13 cellular contexts compared by ENCODE assay signal in the genomic region with DNA sequence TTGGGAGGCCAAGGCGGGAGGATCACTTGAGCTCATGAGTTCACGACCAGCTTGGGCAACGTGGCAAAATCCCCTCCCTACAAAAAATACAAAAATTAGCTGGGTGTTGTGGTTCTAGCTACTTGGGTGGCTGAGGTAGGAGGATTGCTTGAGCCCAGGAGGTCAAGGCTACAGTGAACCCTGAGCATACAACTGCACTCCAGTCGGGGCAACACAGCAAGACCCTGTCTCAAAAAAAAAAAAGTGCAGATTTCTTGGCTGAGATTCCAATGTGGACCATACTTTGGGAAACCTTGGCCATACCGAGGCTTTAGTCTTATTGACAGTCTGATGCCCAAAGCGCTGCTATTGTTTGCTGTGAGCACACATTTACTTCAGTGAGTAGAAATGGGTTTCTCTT.
"Had no signal": no experiment of that assay in that cellular context is flagged by ENCODE, and none has a peak within 500 bp of the region (broad histone marks: within the 10 kb centered on the region; RNA-seq: fewer than 3 reads in every experiment).

No MANE protein-coding gene starts in this region.

- H3K36me3 ChIP-seq: SJSA1 had no signal

- H3K4me3 ChIP-seq: SJSA1, SK-N-MC had no signal

- H3K4me1 ChIP-seq: SJSA1 had no signal

- H3K9me3 ChIP-seq: SJSA1 had no signal

- H3K27me3 ChIP-seq: SJSA1 had no signal

- DNase-seq: KBM-7, MV-4-11, NCI-H1048, NCI-H1105, NCI-H1436 treated with DMSO at 0.1 percent for 48 hours, NCI-H1694, NCI-H187 treated with DMSO at 0.1 percent for 48 hours, NCI-H345, NCI-H774, RPMI8226, SIG-M5 had no signal

- H3K27ac ChIP-seq: SJSA1 had no signal
